32 cellular contexts compared by ENCODE assay signal in the genomic region with DNA sequence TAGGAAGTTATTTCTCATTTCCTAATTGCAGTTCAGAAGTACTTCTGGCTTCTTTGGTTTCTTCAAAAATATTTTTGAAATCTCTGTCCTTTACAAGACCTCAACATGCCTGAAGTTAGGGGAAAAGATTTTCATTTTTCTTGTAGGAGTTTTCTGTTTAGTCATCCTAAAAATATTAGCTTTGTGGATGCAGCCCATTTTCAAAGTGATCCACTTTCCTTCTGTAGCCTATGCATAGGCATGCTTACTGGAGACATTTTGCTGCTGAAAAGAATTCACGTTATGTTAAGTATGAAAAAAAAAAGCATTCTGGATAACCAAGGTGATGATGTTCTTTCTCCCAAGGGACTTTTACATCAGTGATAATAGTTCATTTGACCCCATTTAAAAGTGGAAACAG.
"Had no signal": no experiment of that assay in that cellular context is flagged by ENCODE, and none has a peak within 500 bp of the region (broad histone marks: within the 10 kb centered on the region; RNA-seq: fewer than 3 reads in every experiment).

No MANE protein-coding gene starts in this region.

- H3K27ac ChIP-seq: brain microvascular endothelial cell, cardiac muscle cell, Peyer's patch, SJSA1 had no signal

- H3K4me2 ChIP-seq: SK-N-SH had no signal

- H3K9ac ChIP-seq: SK-N-SH had no signal

- H3K27me3 ChIP-seq: brain microvascular endothelial cell, cardiac muscle cell, Peyer's patch, SJSA1 had no signal

- H3K9me2 ChIP-seq: SK-N-SH had no signal

- H3K4me3 Mint-ChIP-seq: activated CD4-positive, alpha-beta T cell treated with anti-CD3 and anti-CD28 coated beads, Interleukin-2, amount 10 ng/mL, durations not matched to agents 7 days and 5 days; activated CD8-positive, alpha-beta T cell treated with anti-CD3 and anti-CD28 coated beads, Interleukin-2, amount 10 ng/mL, durations not matched to agents 7 days and 5 days; activated naive CD4-positive, alpha-beta T cell treated with anti-CD3 and anti-CD28 coated beads for 36 hours; activated T-cell treated with anti-CD3 and anti-CD28 coated beads, Interleukin-2, amount 50 U/mL, for 4 hours; activated T-helper 1 cell treated with anti-CD3 and anti-CD28 coated beads, Interleukin-12 subunit alpha, Interleukin-12 subunit beta, Interleukin-2, Interleukin-4 antibody, amounts not matched to agents 30 ng/mL and 10 ng/mL and 1 ng/mL, durations not matched to agents 14 hours and 24 hours and 36 hours; central memory CD8-positive, alpha-beta T cell; T-helper 1 cell treated with Interleukin-12 subunit alpha and Interleukin-12 subunit beta and Interleukin-4 antibody, amounts not matched to agents 30 μg/mL and 1 μg/mL, for 36 hours; T-helper 2 cell treated with Interferon-gamma antibody and Interleukin-4, amounts not matched to agents 5 μg/mL and 100 μg/mL, for 36 hours had no signal

- ATAC-seq: activated CD8-positive, alpha-beta T cell treated with anti-CD3 and anti-CD28 coated beads, Interleukin-2, amount 10 ng/mL, durations not matched to agents 7 days and 5 days; activated naive CD4-positive, alpha-beta T cell treated with anti-CD3 and anti-CD28 coated beads, Interleukin-2, amount 50 U/mL, for 72 hours; activated T-cell treated with anti-CD3 and anti-CD28 coated beads, Interleukin-2, amount 50 U/mL, for 4 hours; PC-3 had no signal

- H3K4me1 ChIP-seq: Peyer's patch, SJSA1 had no signal

- H3K36me3 ChIP-seq: brain microvascular endothelial cell, cardiac muscle cell, Peyer's patch, SJSA1 had no signal

- H3K9me3 ChIP-seq: Peyer's patch, SJSA1, SK-N-SH had no signal

- DNase-seq: activated CD4-positive, alpha-beta T cell treated with anti-CD3 and anti-CD28 coated beads, Interleukin-2, amount 10 ng/mL, durations not matched to agents 7 days and 5 days; activated CD4-positive, alpha-beta T cell treated with anti-CD3 and anti-CD28 coated beads, Interleukin-2, amount 50 U/mL, for 48 hours; activated CD8-positive, alpha-beta memory T cell treated with anti-CD3 and anti-CD28 coated beads, Interleukin-2, amount 50 U/mL, for 4 hours; activated CD8-positive, alpha-beta T cell treated with anti-CD3 and anti-CD28 coated beads, Interleukin-2, amount 10 ng/mL, durations not matched to agents 7 days and 5 days; activated gamma-delta T cell treated with Interleukin-2 at 50 U/mL for 16 hours; activated naive CD4-positive, alpha-beta T cell treated with anti-CD3 and anti-CD28 coated beads for 36 hours; activated T-cell treated with anti-CD3 and anti-CD28 coated beads for 4 hours; activated T-cell treated with anti-CD3 and anti-CD28 coated beads, Interleukin-2, amount 50 U/mL, for 4 hours; anterior cingulate cortex; brain microvascular endothelial cell; MM.1S; MV-4-11; NCI-H1092; NCI-H1436 treated with DMSO at 0.1 percent for 48 hours; NCI-H1694 treated with DMSO at 0.1 percent for 48 hours; NCI-H2029; NCI-H345; NCI-H524 treated with DMSO at 0.1 percent for 48 hours; NCI-H748 treated with DMSO at 0.1 percent for 48 hours; NK-92 treated with Interleukin-12 subunit alpha and Interleukin-12 subunit beta, amount 100 ng/mL, for 24 hours; PC-3; Peyer's patch; RPMI8226; SHP77 treated with DMSO at 0.1 percent for 48 hours; SK-N-SH had no signal

- H3K27ac Mint-ChIP-seq: activated CD4-positive, alpha-beta T cell treated with anti-CD3 and anti-CD28 coated beads, Interleukin-2, amount 10 ng/mL, durations not matched to agents 7 days and 5 days; activated CD8-positive, alpha-beta T cell treated with anti-CD3 and anti-CD28 coated beads, Interleukin-2, amount 10 ng/mL, durations not matched to agents 7 days and 5 days; activated naive CD4-positive, alpha-beta T cell treated with anti-CD3 and anti-CD28 coated beads for 36 hours; activated naive CD4-positive, alpha-beta T cell treated with anti-CD3 and anti-CD28 coated beads, Interleukin-2, amount 50 U/mL, for 72 hours; activated T-helper 1 cell treated with anti-CD3 and anti-CD28 coated beads, Interleukin-12 subunit alpha, Interleukin-12 subunit beta, Interleukin-2, Interleukin-4 antibody, amounts not matched to agents 30 ng/mL and 10 ng/mL and 1 ng/mL, durations not matched to agents 14 hours and 24 hours and 36 hours; T-helper 1 cell treated with Interleukin-12 subunit alpha and Interleukin-12 subunit beta and Interleukin-4 antibody, amounts not matched to agents 30 μg/mL and 1 μg/mL, for 36 hours; T-helper 2 cell treated with Interferon-gamma antibody and Interleukin-4, amounts not matched to agents 5 μg/mL and 100 μg/mL, for 36 hours had no signal

- H3K4me1 Mint-ChIP-seq: activated CD4-positive, alpha-beta T cell treated with anti-CD3 and anti-CD28 coated beads, Interleukin-2, amount 10 ng/mL, durations not matched to agents 7 days and 5 days; central memory CD8-positive, alpha-beta T cell had no signal

- H3K4me3 ChIP-seq: cardiac muscle cell, Peyer's patch, SJSA1 had no signal

- H3K9me3 Mint-ChIP-seq: activated CD4-positive, alpha-beta T cell treated with anti-CD3 and anti-CD28 coated beads, Interleukin-2, amount 10 ng/mL, durations not matched to agents 7 days and 5 days; activated naive CD4-positive, alpha-beta T cell treated with anti-CD3 and anti-CD28 coated beads for 36 hours; activated naive CD4-positive, alpha-beta T cell treated with anti-CD3 and anti-CD28 coated beads, Interleukin-2, amount 50 U/mL, for 72 hours; activated T-cell treated with anti-CD3 and anti-CD28 coated beads, Interleukin-2, amount 50 U/mL, for 4 hours; activated T-helper 1 cell treated with anti-CD3 and anti-CD28 coated beads, Interleukin-12 subunit alpha, Interleukin-12 subunit beta, Interleukin-2, Interleukin-4 antibody, amounts not matched to agents 30 ng/mL and 10 ng/mL and 1 ng/mL, durations not matched to agents 14 hours and 24 hours and 36 hours; central memory CD8-positive, alpha-beta T cell; T-helper 1 cell treated with Interleukin-12 subunit alpha and Interleukin-12 subunit beta and Interleukin-4 antibody, amounts not matched to agents 30 μg/mL and 1 μg/mL, for 36 hours; T-helper 2 cell treated with Interferon-gamma antibody and Interleukin-4, amounts not matched to agents 5 μg/mL and 100 μg/mL, for 36 hours had no signal
